ENCODE assay signal across 10 cellular contexts in genomic region chr6:117463762-117464665, GRCh38. TPM values are rescaled to one million over a fixed set of nuclear protein-coding genes. Genes with fewer than 3 reads are reported as not detected.
DNase-seq lines count a peak whose midpoint lies in the region; ATAC-seq, FAIRE-seq and TF ChIP-seq lines count a peak whose summit lies in the region.
"Had no signal": no experiment of that assay in that cellular context is flagged by ENCODE, and none has a peak within 500 bp of the region (broad histone marks: within the 10 kb centered on the region; RNA-seq: fewer than 3 reads in every experiment).

No MANE protein-coding gene starts in this region.

- no peak overlapping the region for H3K4me3 ChIP-seq in Panc1 (ENCODE audit: low read depth in 2 of 2, low read length in 2 of 2)
- no peak overlapping the region for H3K4me3 ChIP-seq in thyroid gland (replicated peaks in 1 of 3)
- no peak overlapping the region for H3K4me3 ChIP-seq in small intestine (ENCODE audit: low read depth in 1 of 2, low read length in 2 of 2)

- no TSS peak for BruUV-seq in Panc1 (replicated peaks; lab: Mats Ljungman, UMichigan)

- TF ChIP-seq CTCF in Panc1 (IDR thresholded peaks at IDR 0.05): no peak
- TF ChIP-seq CTCF in thyroid gland (IDR thresholded peaks at IDR 0.05): no peak

- WGBS in thyroid gland, 2 donors: 83 to 86% methylated on average over 4 of the region's 4 CpGs
- WGBS in small intestine, 3 donors: 71 to 79% (median 76%) methylated on average over 4 of the region's 4 CpGs

- intact Hi-C loops in Panc1 (cut with micrococcal nuclease; ENCODE audit: unreplicated experiment) (no loop called here), Right ventricle myocardium inferior (cut with DNase I) (no loop called here), thyroid gland (cut with DNase I) (no loop called here)

- CTCF ChIA-PET in Panc1 (lab: Charles Lee): interaction anchor here (1.9 kb wide), 1 partner anchor 14 kb away, joined by 5 read pairs; no protein-coding TSS in a partner anchor

- H3K36me3 ChIP-seq in Panc1 (ENCODE audit: control insufficient read depth, insufficient read depth, low read length) (no peaks in the 10 kb centered on the region), thyroid gland (no peaks in the 10 kb centered on the region), small intestine (ENCODE audit: control insufficient read depth in 2 of 2, insufficient read depth in 2 of 2, low read length in 2 of 2) (no peaks in the 10 kb centered on the region)

- no peak for FAIRE-seq in small intestine (lab: Jason Lieb, UNC)

- in situ Hi-C loops in Panc1 (cut with HindIII; ENCODE audit: low pct_unique_long_range_greater_than_20kb, low sequenced_read_pairs): no loop called here

- TF ChIP-seq POLR2A in thyroid gland (IDR thresholded peaks at IDR 0.05): no peak

- H3K27ac ChIP-seq in Panc1 (ENCODE audit: low read length): no peak overlapping the region
- H3K27ac ChIP-seq in thyroid gland: no peak overlapping the region
- no peak overlapping the region for H3K27ac ChIP-seq in small intestine (ENCODE audit: low read depth in 1 of 2, low read length in 1 of 2)

- H3K4me1 ChIP-seq in Panc1 (ENCODE audit: control insufficient read depth, insufficient read depth, low read length): no peaks in the 10 kb centered on the region
- no peaks in the 10 kb centered on the region for H3K4me1 ChIP-seq in thyroid gland
- no peaks in the 10 kb centered on the region for H3K4me1 ChIP-seq in small intestine (ENCODE audit: control insufficient read depth in 2 of 2, insufficient read depth in 1 of 2, low read depth in 1 of 2, low read length in 1 of 2)

- H3K27me3 ChIP-seq in Panc1 (ENCODE audit: control insufficient read depth, insufficient read depth, low read length) (no peaks in the 10 kb centered on the region), thyroid gland (no peaks in the 10 kb centered on the region), small intestine (ENCODE audit: control insufficient read depth in 2 of 2, insufficient read depth in 2 of 2, low read length in 2 of 2) (no peaks in the 10 kb centered on the region)

- POLR2A ChIA-PET in Panc1 (lab: Charles Lee): no interaction called here

- DNase-seq in Daoy (ENCODE audit: low read depth) (peak; percentile 65), Panc1 (ENCODE audit: low read depth, low spot score) (peak; percentile 36), fibroblast of peridontal ligament (ENCODE audit: extremely low read depth) (peak; percentile 76), Right ventricle myocardium inferior (ENCODE audit: missing footprints) (no peak), thyroid gland (no peak), small intestine (no peak)
- no peak for DNase-seq in stimulated activated CD4-positive, alpha-beta T cell treated with anti-CD3 and anti-CD28 coated beads, Interleukin-4, amount 100 ng/mL, for 1 hour
- DNase-seq: activated effector memory CD4-positive, alpha-beta T cell treated with Interleukin-2 at 50 U/mL for 16 hours; NCI-H146 had no signal

- ATAC-seq in GM21723 (IDR thresholded peaks at IDR 0.05; ENCODE audit: unreplicated experiment): peak; percentile 76
- peak; percentile 90 for ATAC-seq in Panc1
- ATAC-seq in Right ventricle myocardium inferior: no peak

- H3K9me3 ChIP-seq in Panc1 (ENCODE audit: control insufficient read depth, insufficient read depth, low read depth, low read length) (no peaks in the 10 kb centered on the region), thyroid gland (no peaks in the 10 kb centered on the region), small intestine (ENCODE audit: control insufficient read depth, low read depth) (no peaks in the 10 kb centered on the region)

RNA-seq across cellular contexts. Expression of gene DCBLD1, which starts 18.5 kb away (rescaled TPM):
- 21.0 and 32.6 TPM in 2 replicates for total RNA-seq in Daoy (2014; rRNA removed; shearing (Covaris generic))
- 29.0 TPM for total RNA-seq in Panc1 (2021; ENCODE audit: unreplicated experiment)
- 20.1 TPM for polyA plus RNA-seq in Panc1 (2012; ENCODE audit: insufficient read length)
- 6.1 TPM for total RNA-seq in Right ventricle myocardium inferior
- total RNA-seq in thyroid gland: 10 to 100 TPM; 13.5 to 25.9 (median 21.2) TPM
- 1 to 10 TPM; 4.9 to 9.4 (median 5.9) TPM for polyA plus RNA-seq in small intestine

RNA-seq across cellular contexts. Expression of gene ROS1, which starts 38.3 kb away (rescaled TPM):
- total RNA-seq in Daoy (2014; rRNA removed; shearing (Covaris generic)): 0.71 and 1.1 TPM in 2 replicates
- total RNA-seq in Panc1 (2021; ENCODE audit: unreplicated experiment) (0.10 TPM), Right ventricle myocardium inferior (0.08 TPM), thyroid gland (not detected)
- polyA plus RNA-seq in Panc1 (2012; ENCODE audit: insufficient read length): not detected
- under 1 TPM in 2 of 3 donors, not detected in 1; under 0.01 TPM for polyA plus RNA-seq in small intestine

Comparison
In these comparisons a context has a peak if more than half of its experiments do, and no peak if none do; other contexts are left out.
1. DNase-seq: peak in Daoy (single experiment), Panc1 (single experiment) and fibroblast of peridontal ligament (single experiment); none in Right ventricle myocardium inferior (single experiment), thyroid gland (0 of 2), small intestine (single experiment) and stimulated activated CD4-positive, alpha-beta T cell treated with anti-CD3 and anti-CD28 coated beads, Interleukin-4, amount 100 ng/mL, for 1 hour (single experiment).